13 cellular contexts compared by ENCODE assay signal in genomic region chr14:102799684-102800562, GRCh38. TPM values are rescaled to one million over a fixed set of nuclear protein-coding genes. Genes with fewer than 3 reads are reported as not detected.
DNase-seq lines count a peak whose midpoint lies in the region; ATAC-seq, FAIRE-seq and TF ChIP-seq lines count a peak whose summit lies in the region.
"Had no signal": no experiment of that assay in that cellular context is flagged by ENCODE, and none has a peak within 500 bp of the region (broad histone marks: within the 10 kb centered on the region; RNA-seq: fewer than 3 reads in every experiment).

No MANE protein-coding gene starts in this region.

- no peak overlapping the region for H2BK120ac ChIP-seq in mesendoderm (ENCODE audit: low read depth, low read length)

- no peak overlapping the region for H3K56ac ChIP-seq in mesendoderm (ENCODE audit: low read length)

- no peaks in the 10 kb centered on the region for H3K27me3 Mint-ChIP-seq in activated T-cell treated with anti-CD3 and anti-CD28 coated beads, Interleukin-2, amount 50 U/mL, for 24 hours
- H3K27me3 Mint-ChIP-seq in activated T-cell treated with anti-CD3 and anti-CD28 coated beads, Interleukin-2, amount 50 U/mL, for 4 hours (ENCODE audit: low read depth) = no peaks in the 10 kb centered on the region

- TF ChIP-seq CTCF in smooth muscle cell (IDR thresholded peaks at IDR 0.05; ENCODE audit: borderline replicate concordance, insufficient read depth, poor library complexity, severe bottlenecking) = no peak

- no peak overlapping the region for H3K23ac ChIP-seq in mesendoderm (ENCODE audit: low read length)

- peaks cover 65% of the 10 kb centered on the region for H3K4me1 Mint-ChIP-seq in activated T-cell treated with anti-CD3 and anti-CD28 coated beads, Interleukin-2, amount 50 U/mL, for 24 hours (ENCODE audit: low read depth)
- H3K4me1 Mint-ChIP-seq in activated T-cell treated with anti-CD3 and anti-CD28 coated beads, Interleukin-2, amount 50 U/mL, for 4 hours (ENCODE audit: low read depth) = peaks cover 61% of the 10 kb centered on the region

- H4K20me1 ChIP-seq in smooth muscle cell (ENCODE audit: low read depth) = peaks cover 76% of the 10 kb centered on the region

- H3K18ac ChIP-seq in mesendoderm (ENCODE audit: low read length) = no peak overlapping the region

- H3K9ac ChIP-seq in smooth muscle cell (ENCODE audit: low read depth) (no peak overlapping the region), mesendoderm (ENCODE audit: low read length) (no peak overlapping the region)

- H4K5ac ChIP-seq in mesendoderm (ENCODE audit: low read length) = no peak overlapping the region

- H3F3A ChIP-seq in smooth muscle cell (ENCODE audit: low read depth) = peaks cover 11% of the 10 kb centered on the region

- no peaks in the 10 kb centered on the region for H3K27me3 ChIP-seq in smooth muscle cell (ENCODE audit: low read depth)
- no peaks in the 10 kb centered on the region for H3K27me3 ChIP-seq in mesendoderm (ENCODE audit: insufficient read depth, low read length, poor library complexity)
- H3K27me3 ChIP-seq: BE2C had no signal

- peaks cover 2% of the 10 kb centered on the region for H3K79me1 ChIP-seq in mesendoderm (ENCODE audit: low read length)

- H3K9me3 ChIP-seq in smooth muscle cell (replicated peaks; ENCODE audit: low read depth) = no peaks in the 10 kb centered on the region
- H3K9me3 ChIP-seq: BE2C had no signal

- no peak overlapping the region for H3K4me3 ChIP-seq in smooth muscle cell
- no peak overlapping the region for H3K4me3 ChIP-seq in mesendoderm (ENCODE audit: low read length)

- no peak for DNase-seq in activated T-cell treated with anti-CD3 and anti-CD28 coated beads, Interleukin-2, amount 50 U/mL, for 24 hours
- DNase-seq in activated T-cell treated with anti-CD3 and anti-CD28 coated beads for 4 hours (no peak), RCC 7860 (ENCODE audit: low spot score) (peak; percentile 42), fibroblast of gingiva (ENCODE audit: low read depth) (peak; percentile 96), smooth muscle cell (lab: John Stamatoyannopoulos, UW; ENCODE audit: unreplicated experiment) (no peak), DMS153 treated with DMSO at 0.1 percent for 48 hours (lab: John Stamatoyannopoulos, UW; ENCODE audit: unreplicated experiment) (no peak), mesendoderm (no peak)
- no peak for DNase-seq in activated T-cell treated with anti-CD3 and anti-CD28 coated beads, Interleukin-2, amount 50 U/mL, for 4 hours
- DNase-seq: BE2C, left colon, NCI-H524 treated with DMSO at 0.1 percent for 48 hours had no signal

- H3K4me2 ChIP-seq in smooth muscle cell (peak overlapping the region; percentile 45), mesendoderm (ENCODE audit: low read length) (no peak overlapping the region)

- H3K79me2 ChIP-seq in smooth muscle cell (ENCODE audit: low read depth) (peaks cover 41% of the 10 kb centered on the region), mesendoderm (ENCODE audit: control insufficient read depth, insufficient read depth, low read length) (no peaks in the 10 kb centered on the region)

- H3K27ac Mint-ChIP-seq in activated T-cell treated with anti-CD3 and anti-CD28 coated beads, Interleukin-2, amount 50 U/mL, for 24 hours = peak overlapping the region; percentile 66

- H2AK5ac ChIP-seq in mesendoderm (ENCODE audit: low read length) = no peak overlapping the region

- peak overlapping the region; percentile 63 for H3K27ac ChIP-seq in smooth muscle cell (ENCODE audit: low read depth)
- no peak overlapping the region for H3K27ac ChIP-seq in mesendoderm (ENCODE audit: low read depth, low read length)

- FAIRE-seq in RCC 7860 (lab: Jason Lieb, UNC) = peak; percentile 16
- FAIRE-seq: endothelial cell of umbilical vein, urothelium cell line had no signal

- no peak overlapping the region for H2AFZ ChIP-seq in smooth muscle cell (ENCODE audit: low read depth)

- WGBS in smooth muscle cell (ENCODE audit: low lambda C conversion rate) = 57% methylated on average over 8 of the region's 8 CpGs
- no CpG with 5 or more reads among the region's 8 CpGs for WGBS in mesendoderm (ENCODE audit: extremely low coverage, insufficient coverage, low lambda C conversion rate)

- H3K36me3 Mint-ChIP-seq in activated T-cell treated with anti-CD3 and anti-CD28 coated beads, Interleukin-2, amount 50 U/mL, for 24 hours (ENCODE audit: low read depth) = peaks cover 77% of the 10 kb centered on the region
- H3K36me3 Mint-ChIP-seq in activated T-cell treated with anti-CD3 and anti-CD28 coated beads, Interleukin-2, amount 50 U/mL, for 4 hours (ENCODE audit: insufficient read depth) = peaks cover 8% of the 10 kb centered on the region

- H3K36me3 ChIP-seq in smooth muscle cell (ENCODE audit: low read depth) (no peaks in the 10 kb centered on the region), mesendoderm (ENCODE audit: control insufficient read depth, insufficient read depth, low read length) (no peaks in the 10 kb centered on the region)
- H3K36me3 ChIP-seq: BE2C had no signal

- no peak overlapping the region for H2BK5ac ChIP-seq in mesendoderm (ENCODE audit: low read length)

- no peak for ATAC-seq in activated T-cell treated with anti-CD3 and anti-CD28 coated beads, Interleukin-2, amount 50 U/mL, for 4 hours
- ATAC-seq: left colon had no signal

- H3K4me1 ChIP-seq in smooth muscle cell (ENCODE audit: low read depth) = no peaks in the 10 kb centered on the region
- no peaks in the 10 kb centered on the region for H3K4me1 ChIP-seq in mesendoderm (ENCODE audit: control insufficient read depth, low read depth, low read length)
- H3K4me1 ChIP-seq: BE2C had no signal

- H4K8ac ChIP-seq in mesendoderm (ENCODE audit: low read depth, low read length) = no peak overlapping the region

- H3K4ac ChIP-seq in mesendoderm (ENCODE audit: low read depth, low read length) = no peak overlapping the region

- no peak overlapping the region for H2BK15ac ChIP-seq in mesendoderm (replicated peaks; ENCODE audit: low read depth)

- no peaks in the 10 kb centered on the region for H3K9me3 Mint-ChIP-seq in activated T-cell treated with anti-CD3 and anti-CD28 coated beads, Interleukin-2, amount 50 U/mL, for 24 hours
- H3K9me3 Mint-ChIP-seq in activated T-cell treated with anti-CD3 and anti-CD28 coated beads, Interleukin-2, amount 50 U/mL, for 4 hours = no peaks in the 10 kb centered on the region

- no peak overlapping the region for H3K4me3 Mint-ChIP-seq in activated T-cell treated with anti-CD3 and anti-CD28 coated beads, Interleukin-2, amount 50 U/mL, for 24 hours
- no peak overlapping the region for H3K4me3 Mint-ChIP-seq in activated T-cell treated with anti-CD3 and anti-CD28 coated beads, Interleukin-2, amount 50 U/mL, for 4 hours

RNA-seq across cellular contexts. Expression of gene TRAF3, which starts 22.7 kb away (rescaled TPM):
- total RNA-seq in smooth muscle cell = 10.8 and 24.6 TPM in 2 replicates
- 9.4 and 13.1 TPM in 2 replicates for polyA plus RNA-seq in smooth muscle cell
- polyA plus RNA-seq in mesendoderm (2013, experiment 1 of 2) = 5.2 TPM
- 5.6 TPM for polyA plus RNA-seq in mesendoderm (2013, experiment 2 of 2)
- total RNA-seq in activated T-cell treated with anti-CD3 and anti-CD28 coated beads, Interleukin-2, amount 50 U/mL, for 4 hours = 10 to 100 TPM; 76.0 to 91.0 (median 78.1) TPM

Comparison
In these comparisons a context has a peak if more than half of its experiments do, and no peak if none do; other contexts are left out.
1. DNase-seq: peak in RCC 7860 (single experiment) and fibroblast of gingiva (single experiment); none in activated T-cell treated with anti-CD3 and anti-CD28 coated beads, Interleukin-2, amount 50 U/mL, for 24 hours (single experiment), activated T-cell treated with anti-CD3 and anti-CD28 coated beads for 4 hours (single experiment), smooth muscle cell (single experiment), DMS153 treated with DMSO at 0.1 percent for 48 hours (single experiment), mesendoderm (single experiment) and activated T-cell treated with anti-CD3 and anti-CD28 coated beads, Interleukin-2, amount 50 U/mL, for 4 hours (single experiment).